Comparison of ENCODE assay signal across 19 cellular contexts in genomic region chr9:85200726-85201402, GRCh38.
DNase-seq lines count a peak whose midpoint lies in the region; ATAC-seq and TF ChIP-seq lines count a peak whose summit lies in the region.
"Had no signal": no experiment of that assay in that cellular context is flagged by ENCODE, and none has a peak within 500 bp of the region (broad histone marks: within the 10 kb centered on the region; RNA-seq: fewer than 3 reads in every experiment).

No MANE protein-coding gene starts in this region.

- no peak overlapping the region for H3K27ac ChIP-seq in mesendoderm (ENCODE audit: low read depth, low read length)
- H3K27ac ChIP-seq: BLaER1, HL-60 had no signal

- H3K36me3 ChIP-seq in mesendoderm (ENCODE audit: control insufficient read depth, insufficient read depth, low read length), result no peaks in the 10 kb centered on the region
- H3K36me3 ChIP-seq: BLaER1 had no signal

- H3K4me1 ChIP-seq in mesendoderm (ENCODE audit: control insufficient read depth, low read depth, low read length), result no peaks in the 10 kb centered on the region
- H3K4me1 ChIP-seq: BLaER1 had no signal

- H2BK15ac ChIP-seq in mesendoderm (replicated peaks; ENCODE audit: low read depth), result no peak overlapping the region

- ATAC-seq in HG03108 (IDR thresholded peaks at IDR 0.05; ENCODE audit: unreplicated experiment) (no peak), HG03196 (IDR thresholded peaks at IDR 0.05; ENCODE audit: unreplicated experiment) (no peak)
- ATAC-seq: activated T-cell treated with anti-CD3 and anti-CD28 coated beads, Interleukin-2, amount 50 U/mL, for 72 hours; T-helper 17 cell had no signal

- H2AK5ac ChIP-seq in mesendoderm (ENCODE audit: low read length), result no peak overlapping the region

- no peak overlapping the region for H3K18ac ChIP-seq in mesendoderm (ENCODE audit: low read length)

- no peak overlapping the region for H3K27ac Mint-ChIP-seq in type B pancreatic cell
- H3K27ac Mint-ChIP-seq: activated CD4-positive, alpha-beta T cell treated with anti-CD3 and anti-CD28 coated beads, Interleukin-2, amount 10 ng/mL, durations not matched to agents 24 days and 14 days; activated T-cell treated with anti-CD3 and anti-CD28 coated beads, Interleukin-2, amount 50 U/mL, for 72 hours; mesothelial cell of epicardium; T-helper 17 cell had no signal

- peaks cover 6% of the 10 kb centered on the region for H3K9me3 Mint-ChIP-seq in type B pancreatic cell
- H3K9me3 Mint-ChIP-seq: activated CD4-positive, alpha-beta T cell treated with anti-CD3 and anti-CD28 coated beads, Interleukin-2, amount 10 ng/mL, durations not matched to agents 24 days and 14 days; activated T-cell treated with anti-CD3 and anti-CD28 coated beads, Interleukin-2, amount 50 U/mL, for 72 hours; mesothelial cell of epicardium had no signal

- no peak overlapping the region for H3K4me2 ChIP-seq in mesendoderm (ENCODE audit: low read length)
- H3K4me2 ChIP-seq: BLaER1 had no signal

- no peaks in the 10 kb centered on the region for H3K79me2 ChIP-seq in mesendoderm (ENCODE audit: control insufficient read depth, insufficient read depth, low read length)

- H3K4me3 Mint-ChIP-seq in type B pancreatic cell, result no peak overlapping the region
- H3K4me3 Mint-ChIP-seq: activated CD4-positive, alpha-beta T cell treated with anti-CD3 and anti-CD28 coated beads, Interleukin-2, amount 10 ng/mL, durations not matched to agents 24 days and 14 days; activated T-cell treated with anti-CD3 and anti-CD28 coated beads, Interleukin-2, amount 50 U/mL, for 72 hours; mesothelial cell of epicardium; T-helper 17 cell had no signal

- TF ChIP-seq CTCF in type B pancreatic cell (conservative IDR thresholded peaks at IDR 0.05), result no peak

- H4K5ac ChIP-seq in mesendoderm (ENCODE audit: low read length), result no peak overlapping the region

- no CpG with 5 or more reads among the region's 3 CpGs for WGBS in mesendoderm (ENCODE audit: extremely low coverage, insufficient coverage, low lambda C conversion rate)

- H2BK120ac ChIP-seq in mesendoderm (ENCODE audit: low read depth, low read length), result no peak overlapping the region

- no peaks in the 10 kb centered on the region for H3K4me1 Mint-ChIP-seq in type B pancreatic cell (ENCODE audit: unreplicated experiment)
- H3K4me1 Mint-ChIP-seq: activated CD4-positive, alpha-beta T cell treated with anti-CD3 and anti-CD28 coated beads, Interleukin-2, amount 10 ng/mL, durations not matched to agents 24 days and 14 days; mesothelial cell of epicardium; T-helper 17 cell had no signal

- no peaks in the 10 kb centered on the region for H3K27me3 ChIP-seq in mesendoderm (ENCODE audit: insufficient read depth, low read length, poor library complexity)
- H3K27me3 ChIP-seq: BLaER1 had no signal

- H3K4ac ChIP-seq in mesendoderm (ENCODE audit: low read depth, low read length), result peak overlapping the region; percentile 31

- no peaks in the 10 kb centered on the region for H3K27me3 Mint-ChIP-seq in type B pancreatic cell
- H3K27me3 Mint-ChIP-seq: activated CD4-positive, alpha-beta T cell treated with anti-CD3 and anti-CD28 coated beads, Interleukin-2, amount 10 ng/mL, durations not matched to agents 24 days and 14 days; T-helper 17 cell had no signal

- H3K4me3 ChIP-seq in mesendoderm (ENCODE audit: low read length), result no peak overlapping the region
- H3K4me3 ChIP-seq: BLaER1 had no signal

- no peaks in the 10 kb centered on the region for H3K79me1 ChIP-seq in mesendoderm (ENCODE audit: low read length)

- no peak overlapping the region for H4K8ac ChIP-seq in mesendoderm (ENCODE audit: low read depth, low read length)

- H2BK5ac ChIP-seq in mesendoderm (ENCODE audit: low read length), result no peak overlapping the region

- H3K9ac ChIP-seq in mesendoderm (ENCODE audit: low read length), result no peak overlapping the region
- H3K9ac ChIP-seq: BLaER1 had no signal

- DNase-seq in AG20443 (ENCODE audit: low spot score), result peak; percentile 32
- DNase-seq in NCI-H2029 treated with DMSO at 0.1 percent for 48 hours (lab: John Stamatoyannopoulos, UW), result peak; percentile 86
- DNase-seq in dermis blood vessel endothelial cell, result peak; percentile 69
- DNase-seq in mesendoderm, result no peak
- no peak for DNase-seq in type B pancreatic cell (ENCODE audit: extremely low spot score, unreplicated experiment)
- DNase-seq in NCI-H446 (lab: John Stamatoyannopoulos, UW), result no peak
- DNase-seq: activated CD4-positive, alpha-beta T cell treated with anti-CD3 and anti-CD28 coated beads, Interleukin-2, amount 10 ng/mL, durations not matched to agents 24 days and 14 days; activated T-cell treated with anti-CD3 and anti-CD28 coated beads, Interleukin-2, amount 50 U/mL, for 72 hours; effector CD8-positive, alpha-beta T cell; H7; hypothalamus; NCI-H2171 treated with DMSO at 0.1 percent for 48 hours; stimulated activated CD4-positive, alpha-beta T cell treated with anti-CD3 and anti-CD28 coated beads, Interleukin-1b, Interleukin-23, amount 100 ng/mL, for 48 hours; T-helper 17 cell had no signal

- no peak overlapping the region for H3K23ac ChIP-seq in mesendoderm (ENCODE audit: low read length)

- no peak overlapping the region for H3K56ac ChIP-seq in mesendoderm (ENCODE audit: low read length)

- no peaks in the 10 kb centered on the region for H3K36me3 Mint-ChIP-seq in type B pancreatic cell
- H3K36me3 Mint-ChIP-seq: mesothelial cell of epicardium had no signal

Comparison
In these comparisons a context has a peak if more than half of its experiments do, and no peak if none do; other contexts are left out.
1. DNase-seq: peak in AG20443 (single experiment), NCI-H2029 treated with DMSO at 0.1 percent for 48 hours (single experiment) and dermis blood vessel endothelial cell (single experiment); none in mesendoderm (single experiment), type B pancreatic cell (single experiment) and NCI-H446 (0 of 2).